In the genomic region with DNA sequence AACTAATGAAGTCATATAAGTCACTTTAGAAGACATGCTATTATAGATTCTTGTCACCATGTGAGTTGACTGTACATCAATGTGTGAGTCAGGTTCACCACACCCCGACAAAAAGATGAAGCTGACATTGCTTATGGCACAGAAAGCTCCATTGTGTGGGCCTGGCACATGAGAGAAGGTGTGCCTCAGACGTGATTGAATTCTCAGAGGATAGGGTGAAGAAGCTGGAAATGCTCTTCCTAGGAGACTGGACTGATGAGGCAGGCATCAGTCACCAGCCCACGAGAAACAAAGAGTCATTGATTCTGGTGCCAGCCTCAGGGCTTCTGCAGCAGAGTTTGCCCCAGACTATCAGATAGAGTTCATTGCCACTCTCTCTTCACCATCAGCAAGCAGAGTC, we compare ENCODE assay signal across 28 cellular contexts. TPM values are rescaled to one million over a fixed set of nuclear protein-coding genes. Genes with fewer than 3 reads are reported as not detected.
DNase-seq lines count a peak whose midpoint lies in the region; ATAC-seq and TF ChIP-seq lines count a peak whose summit lies in the region.
"Had no signal": no experiment of that assay in that cellular context is flagged by ENCODE, and none has a peak within 500 bp of the region (broad histone marks: within the 10 kb centered on the region; RNA-seq: fewer than 3 reads in every experiment).

No MANE protein-coding gene starts in this region.

- H2AFZ ChIP-seq in PC-3 (ENCODE audit: low read length) = no peak overlapping the region
- H2AFZ ChIP-seq: parathyroid adenoma had no signal

- H3K36me3 ChIP-seq in PC-3 (ENCODE audit: low read depth, low read length) = no peaks in the 10 kb centered on the region
- no peaks in the 10 kb centered on the region for H3K36me3 ChIP-seq in endodermal cell (ENCODE audit: control insufficient read depth, insufficient read depth, low read length)
- H3K36me3 ChIP-seq in tibial artery = no peaks in the 10 kb centered on the region
- H3K36me3 ChIP-seq: cardiac muscle cell, right lobe of liver had no signal

- no peaks in the 10 kb centered on the region for H3K27me3 ChIP-seq in PC-3 (ENCODE audit: low read length)
- no peaks in the 10 kb centered on the region for H3K27me3 ChIP-seq in endodermal cell (ENCODE audit: control insufficient read depth, insufficient read depth, low read length, poor library complexity, severe bottlenecking)
- H3K27me3 ChIP-seq in tibial artery = no peaks in the 10 kb centered on the region
- H3K27me3 ChIP-seq: cardiac muscle cell, right lobe of liver had no signal

- H3K4me3 Mint-ChIP-seq in endodermal cell = no peak overlapping the region
- H3K4me3 Mint-ChIP-seq: activated naive CD8-positive, alpha-beta T cell treated with anti-CD3 and anti-CD28 coated beads for 36 hours; CD4-positive, alpha-beta T cell; nephron progenitor cell; T-helper 2 cell treated with Interferon-gamma antibody and Interleukin-4, amounts not matched to agents 5 μg/mL and 100 μg/mL, for 36 hours had no signal

- H3K4me1 ChIP-seq in PC-3 (ENCODE audit: insufficient read depth, low read length) = peaks cover 11% of the 10 kb centered on the region
- no peaks in the 10 kb centered on the region for H3K4me1 ChIP-seq in endodermal cell (ENCODE audit: control insufficient read depth, insufficient read depth, low read length)
- H3K4me1 ChIP-seq in tibial artery = no peaks in the 10 kb centered on the region
- H3K4me1 ChIP-seq: parathyroid adenoma had no signal

- H3K27ac ChIP-seq in PC-3 (ENCODE audit: low read length) (peak overlapping the region; percentile 76), caudate nucleus (ENCODE audit: low read depth, low read length) (no peak overlapping the region), endodermal cell (ENCODE audit: low read depth, low read length) (no peak overlapping the region), tibial artery (no peak overlapping the region)
- H3K27ac ChIP-seq: cardiac muscle cell, KMS-11, parathyroid adenoma, right lobe of liver, VCaP had no signal

- H3K9me3 Mint-ChIP-seq in endodermal cell = no peaks in the 10 kb centered on the region
- H3K9me3 Mint-ChIP-seq: nephron progenitor cell; T-helper 2 cell treated with Interferon-gamma antibody and Interleukin-4, amounts not matched to agents 5 μg/mL and 100 μg/mL, for 36 hours had no signal

- no TSS peak for BruUV-seq in PC-3 (replicated peaks; lab: Mats Ljungman, UMichigan)

- POLR2A ChIA-PET in PC-3 (lab: Charles Lee; ENCODE audit: unreplicated experiment) = interaction anchor here (1.2 kb wide), 1 partner anchor 36 kb away, joined by 3 read pairs; a partner anchor contains a TSS

- no peaks in the 10 kb centered on the region for H3K36me3 Mint-ChIP-seq in endodermal cell (ENCODE audit: low read depth)
- H3K36me3 Mint-ChIP-seq: activated naive CD8-positive, alpha-beta T cell treated with anti-CD3 and anti-CD28 coated beads for 36 hours had no signal

- 91 to 93% methylated on average over 2 to 3 of the region's 3 CpGs for WGBS in endodermal cell (ENCODE audit: insufficient coverage in 1 of 2, insufficient read length in 1 of 2), 2 experiments

- CTCF ChIA-PET in PC-3 (lab: Charles Lee) = interaction anchor here (1.0 kb wide), 1 partner anchor 21 kb away, joined by 3 read pairs; no protein-coding TSS in a partner anchor

- no peak overlapping the region for H3K4me3 ChIP-seq in PC-3 (ENCODE audit: low read length)
- H3K4me3 ChIP-seq in endodermal cell (ENCODE audit: low read length) = no peak overlapping the region
- no peak overlapping the region for H3K4me3 ChIP-seq in tibial artery
- H3K4me3 ChIP-seq: cardiac muscle cell, lung, right lobe of liver had no signal

- H3K27ac Mint-ChIP-seq in endodermal cell = no peak overlapping the region
- H3K27ac Mint-ChIP-seq: activated naive CD8-positive, alpha-beta T cell treated with anti-CD3 and anti-CD28 coated beads for 36 hours; CD4-positive, alpha-beta T cell; nephron progenitor cell; T-helper 2 cell treated with Interferon-gamma antibody and Interleukin-4, amounts not matched to agents 5 μg/mL and 100 μg/mL, for 36 hours had no signal

- ATAC-seq in PC-3 = peak; percentile 99
- no peak for ATAC-seq in GM18520 (IDR thresholded peaks at IDR 0.05; ENCODE audit: unreplicated experiment)
- ATAC-seq in GM19395 (IDR thresholded peaks at IDR 0.05; ENCODE audit: unreplicated experiment) = no peak
- ATAC-seq: right lobe of liver, SK-N-SH treated with all-trans-retinoic acid at 6 μM for 48 hours had no signal

- H3K4me1 Mint-ChIP-seq in endodermal cell = peaks cover 7% of the 10 kb centered on the region
- H3K4me1 Mint-ChIP-seq: activated naive CD8-positive, alpha-beta T cell treated with anti-CD3 and anti-CD28 coated beads for 36 hours; nephron progenitor cell had no signal

- H3F3A ChIP-seq in PC-3 (ENCODE audit: low read length, unreplicated experiment) = no peaks in the 10 kb centered on the region

- no peaks in the 10 kb centered on the region for H3K9me3 ChIP-seq in PC-3 (ENCODE audit: low read length)
- H3K9me3 ChIP-seq in endodermal cell (ENCODE audit: control insufficient read depth, low read length) = no peaks in the 10 kb centered on the region
- H3K9me3 ChIP-seq in tibial artery = no peaks in the 10 kb centered on the region
- H3K9me3 ChIP-seq: right lobe of liver had no signal

- no peak for TF ChIP-seq CTCF in PC-3 (conservative IDR thresholded peaks at IDR 0.05; ENCODE audit: low read depth, low read length)
- no peak for TF ChIP-seq CTCF in endodermal cell (conservative IDR thresholded peaks at IDR 0.05)
- TF ChIP-seq CTCF in tibial artery (IDR thresholded peaks at IDR 0.05) = no peak

- peak; percentile 86 for DNase-seq in PC-3
- peak in 33 of 61 donors; percentile 0 to 71 (median 10) for DNase-seq in caudate nucleus (lab: John Stamatoyannopoulos, UW)
- peak; percentile 76 for DNase-seq in islet precursor cell
- no peak for DNase-seq in endodermal cell
- DNase-seq in tibial artery = no peak
- DNase-seq: activated CD4-positive, alpha-beta T cell treated with anti-CD3 and anti-CD28 coated beads for 4 hours; activated effector memory CD4-positive, alpha-beta T cell treated with anti-CD3 and anti-CD28 coated beads, Interleukin-2, amount 50 U/mL, for 16 hours; activated naive CD8-positive, alpha-beta T cell treated with anti-CD3 and anti-CD28 coated beads for 36 hours; aorta; CD4-positive, alpha-beta T cell; cortex of kidney; HCEC 1CT; kidney glomerular epithelial cell; NCI-H1417 treated with DMSO at 0.1 percent for 48 hours; NCI-H82; nephron progenitor cell; right lobe of liver; stimulated activated CD4-positive, alpha-beta T cell treated with anti-CD3 and anti-CD28 coated beads, Interleukin-2, amount 100 ng/mL, for 48 hours had no signal

- H3K9me2 ChIP-seq in PC-3 (replicated peaks; ENCODE audit: low read length) = no peaks in the 10 kb centered on the region

- no peak overlapping the region for H3K4me2 ChIP-seq in PC-3 (ENCODE audit: low read length)
- H3K4me2 ChIP-seq: KMS-11 had no signal

- H3K79me2 ChIP-seq in PC-3 (ENCODE audit: low read length) = no peaks in the 10 kb centered on the region
- H3K79me2 ChIP-seq: parathyroid adenoma had no signal

- no peak overlapping the region for H3K9ac ChIP-seq in PC-3 (ENCODE audit: low read length)
- no peak overlapping the region for H3K9ac ChIP-seq in endodermal cell (ENCODE audit: extremely low read depth, low read length, poor library complexity, severe bottlenecking)
- H3K9ac ChIP-seq: KMS-11, parathyroid adenoma had no signal

- no peaks in the 10 kb centered on the region for H3K27me3 Mint-ChIP-seq in endodermal cell (ENCODE audit: insufficient read depth)

- H4K20me1 ChIP-seq in PC-3 (ENCODE audit: low read length) = no peaks in the 10 kb centered on the region

- intact Hi-C loops in PC-3 (cut with micrococcal nuclease) (loop anchor here (1.0 kb wide), 1 partner anchor 30 kb away; no protein-coding TSS in a partner anchor), tibial artery (cut with DNase I; ENCODE audit: low total_unique reads) (no loop called here)

RNA-seq across cellular contexts. Expression of a gene that starts 35.9 kb away (rescaled TPM):
- total RNA-seq in PC-3 (2014; rRNA removed) (0.55 and 0.92 TPM in 2 replicates), endodermal cell (10 to 100 TPM in 1 of 2 donors, 1 to 10 TPM in 1; 6.2 to 20.6 TPM)
- 13.1 TPM for polyA plus RNA-seq in endodermal cell (2013, experiment 1 of 2)
- 17.3 TPM for polyA plus RNA-seq in endodermal cell (2013, experiment 2 of 2)
- total RNA-seq: CD4-positive, alpha-beta T cell; subcutaneous adipose tissue had no signal

Comparison
In these comparisons a context has a peak if more than half of its experiments do, and no peak if none do; other contexts are left out.
1. DNase-seq: peak in PC-3 (single experiment), caudate nucleus (33 of 61) and islet precursor cell (single experiment); none in endodermal cell (single experiment) and tibial artery (0 of 2).